ENCODE assay signal across 2 cellular contexts in the genomic region with DNA sequence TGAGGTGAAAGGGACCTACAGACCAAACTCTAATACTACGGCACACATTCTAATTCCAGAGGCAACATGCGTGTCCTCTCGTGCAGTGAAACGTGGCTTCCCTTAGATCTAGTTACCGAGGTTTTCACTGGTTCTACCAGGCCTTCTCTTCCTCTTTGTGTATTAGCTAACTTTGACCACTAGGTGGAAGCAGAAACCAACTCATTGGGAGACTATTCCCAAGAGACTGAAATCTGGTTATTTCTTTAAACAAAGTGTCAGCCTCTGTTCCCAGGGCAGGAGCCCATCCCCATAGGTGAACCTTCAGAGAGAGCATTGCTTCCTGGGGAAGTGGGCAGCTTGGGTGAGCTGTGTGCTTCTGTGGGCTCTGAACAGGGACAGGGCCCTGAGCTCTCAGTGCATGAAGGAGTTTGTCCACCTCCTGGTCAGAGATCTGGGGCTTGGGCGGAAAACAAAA.
TF ChIP-seq lines count a peak whose summit lies in the region.

No MANE protein-coding gene starts in this region.

TF ChIP-seq in A549, 52 proteins besides CTCF, POLR2A, EP300 and RAD21:
- TF ChIP-seq HOXA7 (CRISPR knock-in tag; IDR thresholded peaks at IDR 0.05) (no peak), KDM1A (IDR thresholded peaks at IDR 0.05; ENCODE audit: low read depth) (no peak), BHLHE40 (IDR thresholded peaks at IDR 0.05; ENCODE audit: low read depth, low read length) (peak; percentile 38; the same call in 1 of the 2 replicates), NPAS2 (CRISPR knock-in tag; IDR thresholded peaks at IDR 0.05; ENCODE audit: borderline replicate concordance) (0 out of 2 replicates have a peak, but pooled peaks have one; percentile 8), RCOR1 (IDR thresholded peaks at IDR 0.05; ENCODE audit: low read depth, low read length) (no peak), FOSL2 (IDR thresholded peaks at IDR 0.05) (no peak), FOSL2 (CRISPR knock-in tag; IDR thresholded peaks at IDR 0.05) (no peak), SMC3 (IDR thresholded peaks at IDR 0.05) (peak; percentile 84)
- TF ChIP-seq, protein P1, sequence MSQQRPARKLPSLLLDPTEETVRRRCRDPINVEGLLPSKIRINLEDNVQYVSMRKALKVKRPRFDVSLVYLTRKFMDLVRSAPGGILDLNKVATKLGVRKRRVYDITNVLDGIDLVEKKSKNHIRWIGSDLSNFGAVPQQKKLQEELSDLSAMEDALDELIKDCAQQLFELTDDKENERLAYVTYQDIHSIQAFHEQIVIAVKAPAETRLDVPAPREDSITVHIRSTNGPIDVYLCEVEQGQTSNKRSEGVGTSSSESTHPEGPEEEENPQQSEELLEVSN (IDR thresholded peaks at IDR 0.05; ENCODE audit: borderline replicate concordance, low read depth), result 0 out of 2 replicates have a peak, but pooled peaks have one; percentile 40
- TF ChIP-seq, protein P2, sequence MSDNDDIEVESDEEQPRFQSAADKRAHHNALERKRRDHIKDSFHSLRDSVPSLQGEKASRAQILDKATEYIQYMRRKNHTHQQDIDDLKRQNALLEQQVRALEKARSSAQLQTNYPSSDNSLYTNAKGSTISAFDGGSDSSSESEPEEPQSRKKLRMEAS (IDR thresholded peaks at IDR 0.05), result peak; percentile 81
- TF ChIP-seq, protein P3, sequence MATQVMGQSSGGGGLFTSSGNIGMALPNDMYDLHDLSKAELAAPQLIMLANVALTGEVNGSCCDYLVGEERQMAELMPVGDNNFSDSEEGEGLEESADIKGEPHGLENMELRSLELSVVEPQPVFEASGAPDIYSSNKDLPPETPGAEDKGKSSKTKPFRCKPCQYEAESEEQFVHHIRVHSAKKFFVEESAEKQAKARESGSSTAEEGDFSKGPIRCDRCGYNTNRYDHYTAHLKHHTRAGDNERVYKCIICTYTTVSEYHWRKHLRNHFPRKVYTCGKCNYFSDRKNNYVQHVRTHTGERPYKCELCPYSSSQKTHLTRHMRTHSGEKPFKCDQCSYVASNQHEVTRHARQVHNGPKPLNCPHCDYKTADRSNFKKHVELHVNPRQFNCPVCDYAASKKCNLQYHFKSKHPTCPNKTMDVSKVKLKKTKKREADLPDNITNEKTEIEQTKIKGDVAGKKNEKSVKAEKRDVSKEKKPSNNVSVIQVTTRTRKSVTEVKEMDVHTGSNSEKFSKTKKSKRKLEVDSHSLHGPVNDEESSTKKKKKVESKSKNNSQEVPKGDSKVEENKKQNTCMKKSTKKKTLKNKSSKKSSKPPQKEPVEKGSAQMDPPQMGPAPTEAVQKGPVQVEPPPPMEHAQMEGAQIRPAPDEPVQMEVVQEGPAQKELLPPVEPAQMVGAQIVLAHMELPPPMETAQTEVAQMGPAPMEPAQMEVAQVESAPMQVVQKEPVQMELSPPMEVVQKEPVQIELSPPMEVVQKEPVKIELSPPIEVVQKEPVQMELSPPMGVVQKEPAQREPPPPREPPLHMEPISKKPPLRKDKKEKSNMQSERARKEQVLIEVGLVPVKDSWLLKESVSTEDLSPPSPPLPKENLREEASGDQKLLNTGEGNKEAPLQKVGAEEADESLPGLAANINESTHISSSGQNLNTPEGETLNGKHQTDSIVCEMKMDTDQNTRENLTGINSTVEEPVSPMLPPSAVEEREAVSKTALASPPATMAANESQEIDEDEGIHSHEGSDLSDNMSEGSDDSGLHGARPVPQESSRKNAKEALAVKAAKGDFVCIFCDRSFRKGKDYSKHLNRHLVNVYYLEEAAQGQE (IDR thresholded peaks at IDR 0.05), result no peak

TF ChIP-seq in GM12878, 131 proteins besides CTCF, POLR2A, EP300 and RAD21 (continues in another document):
- TF ChIP-seq POU2F2 (IDR thresholded peaks at IDR 0.05; ENCODE audit: borderline replicate concordance, low read depth, low read length), result no peak
- no peak for TF ChIP-seq MYC (IDR thresholded peaks at IDR 0.05; ENCODE audit: insufficient read depth, insufficient read length, insufficient replicate concordance, low read length, severe bottlenecking)
- no peak for TF ChIP-seq ETV6 (conservative IDR thresholded peaks at IDR 0.05 in 1 of 2, IDR thresholded peaks at IDR 0.05 in 1 of 2; ENCODE audit: borderline replicate concordance in 1 of 2, low read depth in 1 of 2)
- TF ChIP-seq SIX5 (IDR thresholded peaks at IDR 0.05; ENCODE audit: low read depth, low read length, severe bottlenecking), result no peak
- TF ChIP-seq, protein P4, sequence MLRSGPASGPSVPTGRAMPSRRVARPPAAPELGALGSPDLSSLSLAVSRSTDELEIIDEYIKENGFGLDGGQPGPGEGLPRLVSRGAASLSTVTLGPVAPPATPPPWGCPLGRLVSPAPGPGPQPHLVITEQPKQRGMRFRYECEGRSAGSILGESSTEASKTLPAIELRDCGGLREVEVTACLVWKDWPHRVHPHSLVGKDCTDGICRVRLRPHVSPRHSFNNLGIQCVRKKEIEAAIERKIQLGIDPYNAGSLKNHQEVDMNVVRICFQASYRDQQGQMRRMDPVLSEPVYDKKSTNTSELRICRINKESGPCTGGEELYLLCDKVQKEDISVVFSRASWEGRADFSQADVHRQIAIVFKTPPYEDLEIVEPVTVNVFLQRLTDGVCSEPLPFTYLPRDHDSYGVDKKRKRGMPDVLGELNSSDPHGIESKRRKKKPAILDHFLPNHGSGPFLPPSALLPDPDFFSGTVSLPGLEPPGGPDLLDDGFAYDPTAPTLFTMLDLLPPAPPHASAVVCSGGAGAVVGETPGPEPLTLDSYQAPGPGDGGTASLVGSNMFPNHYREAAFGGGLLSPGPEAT (IDR thresholded peaks at IDR 0.05; ENCODE audit: low read depth), result no peak
- TF ChIP-seq, protein P5, sequence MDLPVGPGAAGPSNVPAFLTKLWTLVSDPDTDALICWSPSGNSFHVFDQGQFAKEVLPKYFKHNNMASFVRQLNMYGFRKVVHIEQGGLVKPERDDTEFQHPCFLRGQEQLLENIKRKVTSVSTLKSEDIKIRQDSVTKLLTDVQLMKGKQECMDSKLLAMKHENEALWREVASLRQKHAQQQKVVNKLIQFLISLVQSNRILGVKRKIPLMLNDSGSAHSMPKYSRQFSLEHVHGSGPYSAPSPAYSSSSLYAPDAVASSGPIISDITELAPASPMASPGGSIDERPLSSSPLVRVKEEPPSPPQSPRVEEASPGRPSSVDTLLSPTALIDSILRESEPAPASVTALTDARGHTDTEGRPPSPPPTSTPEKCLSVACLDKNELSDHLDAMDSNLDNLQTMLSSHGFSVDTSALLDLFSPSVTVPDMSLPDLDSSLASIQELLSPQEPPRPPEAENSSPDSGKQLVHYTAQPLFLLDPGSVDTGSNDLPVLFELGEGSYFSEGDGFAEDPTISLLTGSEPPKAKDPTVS (IDR thresholded peaks at IDR 0.05; ENCODE audit: low read depth, low read length), result no peak
- TF ChIP-seq, protein P6, sequence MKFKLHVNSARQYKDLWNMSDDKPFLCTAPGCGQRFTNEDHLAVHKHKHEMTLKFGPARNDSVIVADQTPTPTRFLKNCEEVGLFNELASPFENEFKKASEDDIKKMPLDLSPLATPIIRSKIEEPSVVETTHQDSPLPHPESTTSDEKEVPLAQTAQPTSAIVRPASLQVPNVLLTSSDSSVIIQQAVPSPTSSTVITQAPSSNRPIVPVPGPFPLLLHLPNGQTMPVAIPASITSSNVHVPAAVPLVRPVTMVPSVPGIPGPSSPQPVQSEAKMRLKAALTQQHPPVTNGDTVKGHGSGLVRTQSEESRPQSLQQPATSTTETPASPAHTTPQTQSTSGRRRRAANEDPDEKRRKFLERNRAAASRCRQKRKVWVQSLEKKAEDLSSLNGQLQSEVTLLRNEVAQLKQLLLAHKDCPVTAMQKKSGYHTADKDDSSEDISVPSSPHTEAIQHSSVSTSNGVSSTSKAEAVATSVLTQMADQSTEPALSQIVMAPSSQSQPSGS (IDR thresholded peaks at IDR 0.05; ENCODE audit: low read length), result no peak
- TF ChIP-seq IRF4 (IDR thresholded peaks at IDR 0.05; ENCODE audit: low read depth, low read length), result 0 out of 2 replicates have a peak, but pooled peaks have one; percentile 54
- no peak for TF ChIP-seq HDAC6 (IDR thresholded peaks at IDR 0.05; ENCODE audit: unreplicated experiment)
- no peak for TF ChIP-seq FOXM1 (IDR thresholded peaks at IDR 0.05; ENCODE audit: low read depth, low read length)
- TF ChIP-seq TAF1 (IDR thresholded peaks at IDR 0.05; ENCODE audit: borderline replicate concordance, low read depth, low read length), result no peak
- TF ChIP-seq HDAC2 (IDR thresholded peaks at IDR 0.05), result no peak
- TF ChIP-seq GATAD2B (conservative IDR thresholded peaks at IDR 0.05; ENCODE audit: low read depth), result no peak
- no peak for TF ChIP-seq YY1 (IDR thresholded peaks at IDR 0.05; ENCODE audit: low read depth, low read length)
- peak; percentile 25; the same call in 1 of the 2 replicates for TF ChIP-seq RUNX3 (IDR thresholded peaks at IDR 0.05; ENCODE audit: low read length)
- TF ChIP-seq, protein P7, sequence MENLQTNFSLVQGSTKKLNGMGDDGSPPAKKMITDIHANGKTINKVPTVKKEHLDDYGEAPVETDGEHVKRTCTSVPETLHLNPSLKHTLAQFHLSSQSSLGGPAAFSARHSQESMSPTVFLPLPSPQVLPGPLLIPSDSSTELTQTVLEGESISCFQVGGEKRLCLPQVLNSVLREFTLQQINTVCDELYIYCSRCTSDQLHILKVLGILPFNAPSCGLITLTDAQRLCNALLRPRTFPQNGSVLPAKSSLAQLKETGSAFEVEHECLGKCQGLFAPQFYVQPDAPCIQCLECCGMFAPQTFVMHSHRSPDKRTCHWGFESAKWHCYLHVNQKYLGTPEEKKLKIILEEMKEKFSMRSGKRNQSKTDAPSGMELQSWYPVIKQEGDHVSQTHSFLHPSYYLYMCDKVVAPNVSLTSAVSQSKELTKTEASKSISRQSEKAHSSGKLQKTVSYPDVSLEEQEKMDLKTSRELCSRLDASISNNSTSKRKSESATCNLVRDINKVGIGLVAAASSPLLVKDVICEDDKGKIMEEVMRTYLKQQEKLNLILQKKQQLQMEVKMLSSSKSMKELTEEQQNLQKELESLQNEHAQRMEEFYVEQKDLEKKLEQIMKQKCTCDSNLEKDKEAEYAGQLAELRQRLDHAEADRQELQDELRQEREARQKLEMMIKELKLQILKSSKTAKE (IDR thresholded peaks at IDR 0.05; ENCODE audit: low read depth, poor library complexity, severe bottlenecking), result no peak
- peak; percentile 99 for TF ChIP-seq MEF2B (IDR thresholded peaks at IDR 0.05; ENCODE audit: partially characterized antibody, poor library complexity, severe bottlenecking)
- no peak for TF ChIP-seq TCF7 (IDR thresholded peaks at IDR 0.05; ENCODE audit: borderline replicate concordance)
- peak; percentile 88 for TF ChIP-seq SMC3 (IDR thresholded peaks at IDR 0.05; ENCODE audit: borderline replicate concordance, low read length)
- TF ChIP-seq, protein P8, sequence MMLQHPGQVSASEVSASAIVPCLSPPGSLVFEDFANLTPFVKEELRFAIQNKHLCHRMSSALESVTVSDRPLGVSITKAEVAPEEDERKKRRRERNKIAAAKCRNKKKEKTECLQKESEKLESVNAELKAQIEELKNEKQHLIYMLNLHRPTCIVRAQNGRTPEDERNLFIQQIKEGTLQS (IDR thresholded peaks at IDR 0.05; ENCODE audit: borderline replicate concordance, extremely low read depth, low read depth, low read length), result no peak
- TF ChIP-seq NBN (IDR thresholded peaks at IDR 0.05), result no peak
- TF ChIP-seq RB1 (IDR thresholded peaks at IDR 0.05; ENCODE audit: borderline replicate concordance), result peak; percentile 69; the same call in 1 of the 2 replicates
- no peak for TF ChIP-seq CREM (IDR thresholded peaks at IDR 0.05; ENCODE audit: low read depth)
- TF ChIP-seq CREB1 (IDR thresholded peaks at IDR 0.05; ENCODE audit: low read depth), result no peak
- no peak for TF ChIP-seq IKZF1 (conservative IDR thresholded peaks at IDR 0.05)
- TF ChIP-seq CBFB (IDR thresholded peaks at IDR 0.05; ENCODE audit: low read depth), result 0 out of 2 replicates have a peak, but pooled peaks have one; percentile 16
- TF ChIP-seq IKZF2 (IDR thresholded peaks at IDR 0.05), result no peak
- TF ChIP-seq, protein P9, sequence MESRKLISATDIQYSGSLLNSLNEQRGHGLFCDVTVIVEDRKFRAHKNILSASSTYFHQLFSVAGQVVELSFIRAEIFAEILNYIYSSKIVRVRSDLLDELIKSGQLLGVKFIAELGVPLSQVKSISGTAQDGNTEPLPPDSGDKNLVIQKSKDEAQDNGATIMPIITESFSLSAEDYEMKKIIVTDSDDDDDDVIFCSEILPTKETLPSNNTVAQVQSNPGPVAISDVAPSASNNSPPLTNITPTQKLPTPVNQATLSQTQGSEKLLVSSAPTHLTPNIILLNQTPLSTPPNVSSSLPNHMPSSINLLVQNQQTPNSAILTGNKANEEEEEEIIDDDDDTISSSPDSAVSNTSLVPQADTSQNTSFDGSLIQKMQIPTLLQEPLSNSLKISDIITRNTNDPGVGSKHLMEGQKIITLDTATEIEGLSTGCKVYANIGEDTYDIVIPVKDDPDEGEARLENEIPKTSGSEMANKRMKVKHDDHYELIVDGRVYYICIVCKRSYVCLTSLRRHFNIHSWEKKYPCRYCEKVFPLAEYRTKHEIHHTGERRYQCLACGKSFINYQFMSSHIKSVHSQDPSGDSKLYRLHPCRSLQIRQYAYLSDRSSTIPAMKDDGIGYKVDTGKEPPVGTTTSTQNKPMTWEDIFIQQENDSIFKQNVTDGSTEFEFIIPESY (IDR thresholded peaks at IDR 0.05), result no peak
- no peak for TF ChIP-seq SREBF1 (IDR thresholded peaks at IDR 0.05; ENCODE audit: low read length)
- TF ChIP-seq TCF3 (IDR thresholded peaks at IDR 0.05; ENCODE audit: borderline replicate concordance, insufficient read depth, low read depth, low read length), result no peak
- no peak for TF ChIP-seq LARP7 (IDR thresholded peaks at IDR 0.05)
- no peak for TF ChIP-seq EED (IDR thresholded peaks at IDR 0.05; ENCODE audit: low read depth)
- no peak for TF ChIP-seq NFXL1 (IDR thresholded peaks at IDR 0.05; ENCODE audit: borderline replicate concordance)
- TF ChIP-seq FOS (IDR thresholded peaks at IDR 0.05; ENCODE audit: borderline replicate concordance, extremely low read depth, insufficient read length), result no peak
- TF ChIP-seq RFX5 (IDR thresholded peaks at IDR 0.05; ENCODE audit: low read depth, low read length), result no peak
- no peak for TF ChIP-seq ZNF384 (IDR thresholded peaks at IDR 0.05; ENCODE audit: borderline replicate concordance, low read depth, low read length)
- TF ChIP-seq TARDBP (IDR thresholded peaks at IDR 0.05; ENCODE audit: borderline replicate concordance), result no peak
- peak; percentile 64; the same call in 1 of the 2 replicates for TF ChIP-seq STAT3 (IDR thresholded peaks at IDR 0.05; ENCODE audit: low read depth, low read length)
